ENCODE assay signal across 8 cellular contexts in genomic region chr4:121277194-121278105, GRCh38.
DNase-seq lines count a peak whose midpoint lies in the region; ATAC-seq, FAIRE-seq and TF ChIP-seq lines count a peak whose summit lies in the region.

No MANE protein-coding gene starts in this region.

- H3K4me1 ChIP-seq in left ventricle myocardium inferior = no peaks in the 10 kb centered on the region
- peaks cover 11% of the 10 kb centered on the region for H3K4me1 ChIP-seq in GM12878 (ENCODE audit: control insufficient read depth, insufficient read depth, low read length)

- TF ChIP-seq EP300 in GM12878 (IDR thresholded peaks at IDR 0.05; ENCODE audit: borderline replicate concordance in 1 of 2, control insufficient read depth in 1 of 2, low read depth in 2 of 2, low read length in 2 of 2) = no peak

- H3K9ac ChIP-seq in GM12878 (ENCODE audit: control insufficient read depth, insufficient read depth, low read length) = no peak overlapping the region

- H3K9me3 ChIP-seq in left ventricle myocardium inferior (replicated peaks) = no peaks in the 10 kb centered on the region
- no peaks in the 10 kb centered on the region for H3K9me3 ChIP-seq in GM12878 (replicated peaks; ENCODE audit: control insufficient read depth, insufficient read depth, low read length)

- RAD21 ChIA-PET in GM12878 (lab: Charles Lee; ENCODE audit: unreplicated experiment) = interaction anchor here (0.6 kb wide), 1 partner anchor 31 kb away, joined by 3 read pairs; no protein-coding TSS in a partner anchor

- H2AFZ ChIP-seq in GM12878 (ENCODE audit: control insufficient read depth, low read depth, low read length) = no peak overlapping the region

- TF ChIP-seq POLR2A in GM12878 (IDR thresholded peaks at IDR 0.05; ENCODE audit: low read depth, low read length) = no peak

- intact Hi-C loops in left ventricle myocardium inferior (cut with micrococcal nuclease) = no loop called here
- intact Hi-C loops in Right ventricle myocardium inferior (cut with DNase I) = no loop called here
- intact Hi-C loops in GM12878 (cut with micrococcal nuclease; ENCODE audit: unreplicated experiment) = loop anchor here (1.0 kb wide), 1 partner anchor 30 kb away; no protein-coding TSS in a partner anchor

- H3K27ac ChIP-seq in left ventricle myocardium inferior (replicated peaks) (no peak overlapping the region), GM12878 (ENCODE audit: control insufficient read depth, insufficient read depth) (no peak overlapping the region)

- no peak for DNase-seq in left ventricle myocardium inferior
- DNase-seq in Right ventricle myocardium inferior (ENCODE audit: missing footprints) = no peak
- no peak for DNase-seq in GM12878 (ENCODE audit: low read depth, low spot score)
- DNase-seq in LoVo (ENCODE audit: low spot score) = no peak
- DNase-seq in ureter (ENCODE audit: low spot score) = no peak
- DNase-seq in stimulated activated CD4-positive, alpha-beta T cell treated with anti-CD3 and anti-CD28 coated beads, Interleukin-2, amount 100 ng/mL, for 48 hours = no peak
- DNase-seq in globus pallidus (ENCODE audit: low spot score) = no peak

- H3K79me2 ChIP-seq in GM12878 (ENCODE audit: control insufficient read depth, insufficient read depth, low read length) = no peaks in the 10 kb centered on the region

- no peak overlapping the region for H3K4me2 ChIP-seq in GM12878 (ENCODE audit: control insufficient read depth, insufficient read depth)

- H3K36me3 ChIP-seq in left ventricle myocardium inferior = no peaks in the 10 kb centered on the region
- H3K36me3 ChIP-seq in GM12878 (ENCODE audit: control insufficient read depth in 2 of 2, insufficient read depth in 2 of 2, low read length in 1 of 2) = no peaks in the 10 kb centered on the region

- FAIRE-seq in GM12878 (lab: Jason Lieb, UNC) = no peak

- SMC1A ChIA-PET in GM12878 (lab: Charles Lee; ENCODE audit: uncharacterized antibody, unreplicated experiment) = interaction anchor here (0.7 kb wide), 1 partner anchor 30 kb away, joined by 3 read pairs; no protein-coding TSS in a partner anchor

- POLR2A ChIA-PET in GM12878 (lab: Charles Lee) = no interaction called here

- TF ChIP-seq CTCF in left ventricle myocardium inferior (IDR thresholded peaks at IDR 0.05; ENCODE audit: borderline replicate concordance) (peak; percentile 40), GM12878 (IDR thresholded peaks at IDR 0.05 in 2 of 3, conservative IDR thresholded peaks at IDR 0.05 in 1 of 3; ENCODE audit: control insufficient read depth in 2 of 3, extremely low read depth in 1 of 3, insufficient read depth in 1 of 3, low read depth in 3 of 3, low read length in 3 of 3) (peak; percentile 53 to 64 (median 63))

- no peak for ATAC-seq in Right ventricle myocardium inferior
- peak; percentile 30 for ATAC-seq in HG03378 (IDR thresholded peaks at IDR 0.05; ENCODE audit: unreplicated experiment)
- ATAC-seq in GM12878 = peak; percentile 93

- CTCF ChIA-PET in GM12878 (lab: Yijun Ruan, JAX) = interaction anchor here (1.0 to 1.4 kb wide), 2 partner anchors 29 to 30 kb away, joined by 3 to 4 read pairs; no protein-coding TSS in a partner anchor

- peak; percentile 55 for TF ChIP-seq RAD21 in GM12878 (IDR thresholded peaks at IDR 0.05; ENCODE audit: insufficient read depth, low read depth, low read length)

- BruUV-seq in GM12878 (replicated peaks; lab: Mats Ljungman, UMichigan) = no TSS peak

- in situ Hi-C loops in GM12878 (cut with MboI) = no loop called here

- H3K27me3 ChIP-seq in left ventricle myocardium inferior (ENCODE audit: low read depth) (peaks cover 35% of the 10 kb centered on the region), GM12878 (replicated peaks in 1 of 2; ENCODE audit: control insufficient read depth in 2 of 2, insufficient read depth in 2 of 2, low read length in 1 of 2) (no peaks in the 10 kb centered on the region)

- no peak overlapping the region for H3K4me3 ChIP-seq in left ventricle myocardium inferior
- no peak overlapping the region for H3K4me3 ChIP-seq in GM12878

- WGBS in GM12878 (ENCODE audit: insufficient coverage, insufficient replicate concordance, low lambda C conversion rate, missing lambda C conversion rate) = 53% methylated on average over 5 of the region's 5 CpGs

- H4K20me1 ChIP-seq in GM12878 (ENCODE audit: control insufficient read depth, insufficient read depth) = no peaks in the 10 kb centered on the region

TF ChIP-seq in GM12878, 131 proteins besides CTCF, POLR2A, EP300 and RAD21:
- 0 out of 2 replicates have a peak, but pooled peaks have one; percentile 38 for TF ChIP-seq YY1 (IDR thresholded peaks at IDR 0.05; ENCODE audit: low read depth, low read length)
- no peak for TF ChIP-seq DPF2 (IDR thresholded peaks at IDR 0.05)
- no peak for TF ChIP-seq CEBPZ (IDR thresholded peaks at IDR 0.05; ENCODE audit: low read depth, low read length)
- peak; percentile 14; the same call in 1 of the 2 replicates for TF ChIP-seq RUNX3 (IDR thresholded peaks at IDR 0.05; ENCODE audit: low read length)
- peak; percentile 64; the same call in 1 of the 2 replicates for TF ChIP-seq SMC3 (IDR thresholded peaks at IDR 0.05; ENCODE audit: borderline replicate concordance, low read length)
